Comparison of ENCODE assay signal across 24 cellular contexts in the genomic region with DNA sequence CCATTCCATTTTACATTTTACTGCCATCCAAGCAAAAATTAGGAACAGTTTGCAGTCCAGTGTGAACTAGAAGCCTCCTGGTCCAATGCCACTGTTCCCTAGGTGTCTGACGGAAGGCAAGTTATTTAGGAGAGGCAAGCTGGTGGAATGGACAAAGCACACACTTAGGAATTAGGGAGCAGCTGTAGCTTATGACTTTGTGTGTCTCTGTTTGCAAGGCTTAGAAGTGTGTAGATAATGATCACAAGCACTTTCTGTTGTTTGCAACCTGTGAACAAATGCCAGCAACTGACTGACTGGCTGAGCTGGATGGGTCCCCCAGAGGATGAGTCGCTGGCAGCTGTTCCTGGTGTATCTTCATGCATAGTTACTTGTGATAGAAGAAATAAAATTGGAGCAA.
"Had no signal": no experiment of that assay in that cellular context is flagged by ENCODE, and none has a peak within 500 bp of the region (broad histone marks: within the 10 kb centered on the region; RNA-seq: fewer than 3 reads in every experiment).

No MANE protein-coding gene starts in this region.

- FAIRE-seq: TTC549 had no signal

- DNase-seq: activated CD4-positive, alpha-beta T cell treated with anti-CD3 and anti-CD28 coated beads for 36 hours; activated CD4-positive, alpha-beta T cell treated with anti-CD3 and anti-CD28 coated beads, Interleukin-2, amount 50 U/mL, for 1 hour; activated CD4-positive, CD25-positive, alpha-beta regulatory T cell; activated CD8-positive, alpha-beta T cell treated with anti-CD3 and anti-CD28 coated beads, Interleukin-2, amount 10 ng/mL, durations not matched to agents 7 days and 5 days; activated effector memory CD4-positive, alpha-beta T cell treated with Interleukin-2 at 50 U/mL for 16 hours; activated naive CD4-positive, alpha-beta T cell; activated T-cell treated with anti-CD3 and anti-CD28 coated beads, Interleukin-2, amount 50 U/mL, for 24 hours; aorta; Karpas-422; NCI-H1092; NCI-H1417; NCI-H1930; NCI-H2171; NCI-H2227 treated with DMSO at 0.1 percent for 48 hours; NCI-H510A; NCI-H526 treated with DMSO at 0.1 percent for 48 hours; NCI-H82; SIG-M5; T-cell; T-helper 2 cell; T1000 had no signal

- H3K4me1 ChIP-seq: breast epithelium had no signal

- H3K36me3 ChIP-seq: breast epithelium had no signal

- H3K9me3 ChIP-seq: breast epithelium had no signal

- H3K27me3 ChIP-seq: breast epithelium had no signal

- H3K4me3 ChIP-seq: breast epithelium, SK-N-MC had no signal

- ATAC-seq: activated CD4-positive, alpha-beta T cell treated with anti-CD3 and anti-CD28 coated beads for 36 hours; activated CD8-positive, alpha-beta T cell treated with anti-CD3 and anti-CD28 coated beads, Interleukin-2, amount 10 ng/mL, durations not matched to agents 7 days and 5 days; T-cell had no signal

- H3K27ac ChIP-seq: breast epithelium, SK-N-MC had no signal
